In the genomic region with DNA sequence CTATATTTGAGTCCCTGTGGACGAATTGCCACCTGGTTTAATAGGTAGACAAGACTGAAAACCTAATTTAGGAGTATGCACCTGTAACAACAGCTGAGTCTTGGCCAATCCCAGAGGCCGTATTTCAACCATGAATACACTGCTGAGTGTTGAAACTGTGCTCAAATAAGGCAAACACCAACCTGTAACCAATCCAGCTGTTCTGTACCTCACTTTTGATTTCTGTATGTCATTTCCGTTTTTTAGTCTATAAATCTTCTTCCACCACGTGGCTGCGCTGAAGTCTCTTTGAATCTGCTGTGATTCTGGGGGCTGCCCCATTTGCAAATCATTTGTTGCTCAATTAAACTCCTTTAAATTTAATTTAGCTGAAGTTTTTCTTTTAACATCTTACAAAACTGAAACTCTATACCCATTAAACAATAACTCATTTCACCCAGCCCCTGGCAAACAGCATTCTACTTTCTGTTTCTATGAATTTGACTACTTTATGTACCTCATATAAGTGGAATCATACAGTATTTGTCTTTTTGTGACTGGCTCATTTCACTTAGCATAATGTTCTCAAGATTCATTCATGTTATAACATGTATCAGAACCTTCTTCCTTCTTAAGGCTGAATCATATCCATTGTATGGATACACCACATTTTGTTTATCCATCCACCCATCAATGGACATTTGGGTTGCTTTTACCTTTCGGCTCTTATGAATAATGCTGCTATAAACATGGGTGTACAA, we compare ENCODE assay signal across 9 cellular contexts. TPM values are rescaled to one million over a fixed set of nuclear protein-coding genes. Genes with fewer than 3 reads are reported as not detected.
DNase-seq lines count a peak whose midpoint lies in the region; ATAC-seq and TF ChIP-seq lines count a peak whose summit lies in the region.
"Had no signal": no experiment of that assay in that cellular context is flagged by ENCODE, and none has a peak within 500 bp of the region (broad histone marks: within the 10 kb centered on the region; RNA-seq: fewer than 3 reads in every experiment).

No MANE protein-coding gene starts in this region.

- no peaks in the 10 kb centered on the region for H3K9me3 ChIP-seq in MM.1S (replicated peaks; ENCODE audit: insufficient read depth, low read length)

- H3K27me3 ChIP-seq in MM.1S (replicated peaks; ENCODE audit: insufficient read depth, low read length) = no peaks in the 10 kb centered on the region

- peak; percentile 87 for DNase-seq in MM.1S
- DNase-seq in HK-2 (ENCODE audit: unreplicated experiment) = no peak
- no peak for DNase-seq in ecto neural progenitor cell (ENCODE audit: low spot score)
- no peak for DNase-seq in NK-92 (lab: John Stamatoyannopoulos, UW; ENCODE audit: unreplicated experiment)
- no peak for DNase-seq in KG1 (lab: John Stamatoyannopoulos, UW)
- DNase-seq: Right ventricle myocardium superior had no signal

- H3K9ac ChIP-seq in MM.1S (ENCODE audit: low read length) = peak overlapping the region; percentile 39; the same call in 1 of the 2 replicates

- H3F3A ChIP-seq in MM.1S (ENCODE audit: insufficient read depth, low read length) = peaks cover 15% of the 10 kb centered on the region

- H3K79me2 ChIP-seq in MM.1S (ENCODE audit: low read length) = no peaks in the 10 kb centered on the region

- peaks cover 15% of the 10 kb centered on the region for H3K4me1 ChIP-seq in MM.1S (ENCODE audit: low read length)

- peak overlapping the region; percentile 92 for H3K27ac ChIP-seq in MM.1S (ENCODE audit: low read length)

- peak overlapping the region; percentile 28; the same call in 1 of the 2 replicates for H2AFZ ChIP-seq in MM.1S (ENCODE audit: low read length)

- TF ChIP-seq CTCF in MM.1S (IDR thresholded peaks at IDR 0.05; ENCODE audit: low read length) = no peak

- peak overlapping the region; percentile 40 for H3K4me2 ChIP-seq in MM.1S (ENCODE audit: low read depth, low read length)

- no peaks in the 10 kb centered on the region for H3K9me2 ChIP-seq in MM.1S (replicated peaks; ENCODE audit: insufficient read depth, low read length)

- no peaks in the 10 kb centered on the region for H3K36me3 ChIP-seq in MM.1S (replicated peaks; ENCODE audit: insufficient read depth, low read length)

- H4K20me1 ChIP-seq in MM.1S (ENCODE audit: insufficient read depth, low read length) = no peaks in the 10 kb centered on the region

- peak overlapping the region; percentile 12 for H3K4me3 ChIP-seq in MM.1S (ENCODE audit: low read length)

- ATAC-seq in GM18508 (IDR thresholded peaks at IDR 0.05; ENCODE audit: insufficient read depth, unreplicated experiment) = peak; percentile 44
- peak; percentile 75 for ATAC-seq in GM21529 (IDR thresholded peaks at IDR 0.05; ENCODE audit: unreplicated experiment)
- peak; percentile 70 for ATAC-seq in esophagus mucosa

RNA-seq across cellular contexts. Expression of a gene that starts 7.5 kb away (rescaled TPM):
- 56.4 TPM for total RNA-seq in esophagus mucosa
